In the genomic region with DNA sequence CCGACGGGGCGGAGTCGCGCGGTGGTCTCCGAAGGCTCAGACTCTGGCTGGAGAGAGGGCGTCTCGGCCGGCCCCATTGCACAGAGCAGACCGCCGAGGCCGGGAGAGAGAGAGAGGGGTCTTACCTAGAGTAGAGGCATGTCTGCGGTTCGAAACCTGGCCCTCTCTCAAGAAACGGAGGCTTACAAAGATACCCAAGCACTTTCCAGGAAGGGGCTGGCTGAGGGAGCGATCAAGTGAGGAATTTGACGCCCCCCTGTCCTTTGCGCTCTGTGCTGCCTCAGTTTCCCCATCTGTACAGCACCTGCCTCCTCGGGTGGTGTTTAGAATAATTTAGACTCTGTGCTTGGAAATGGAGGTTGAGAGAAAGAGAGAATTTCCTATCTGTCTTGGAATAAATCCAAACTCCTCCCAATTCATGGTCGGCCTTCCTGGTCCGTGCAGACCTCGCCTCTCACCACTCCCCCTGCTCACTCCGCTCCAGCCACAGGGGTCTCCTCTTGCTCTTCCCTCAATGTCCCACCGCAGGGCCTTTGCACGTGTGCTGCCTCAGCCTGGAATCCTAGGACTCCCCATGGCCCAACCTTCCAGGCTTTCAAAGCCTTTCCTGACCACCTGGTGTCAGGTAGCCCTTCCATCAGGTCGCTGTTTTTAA, we compare ENCODE assay signal across 1 cellular context.
TF ChIP-seq lines count a peak whose summit lies in the region.

No MANE protein-coding gene starts in this region.

TF ChIP-seq in K562, 482 proteins besides CTCF, POLR2A, EP300 and RAD21 (continued from another document and continues in another):
- TF ChIP-seq, protein P1, sequence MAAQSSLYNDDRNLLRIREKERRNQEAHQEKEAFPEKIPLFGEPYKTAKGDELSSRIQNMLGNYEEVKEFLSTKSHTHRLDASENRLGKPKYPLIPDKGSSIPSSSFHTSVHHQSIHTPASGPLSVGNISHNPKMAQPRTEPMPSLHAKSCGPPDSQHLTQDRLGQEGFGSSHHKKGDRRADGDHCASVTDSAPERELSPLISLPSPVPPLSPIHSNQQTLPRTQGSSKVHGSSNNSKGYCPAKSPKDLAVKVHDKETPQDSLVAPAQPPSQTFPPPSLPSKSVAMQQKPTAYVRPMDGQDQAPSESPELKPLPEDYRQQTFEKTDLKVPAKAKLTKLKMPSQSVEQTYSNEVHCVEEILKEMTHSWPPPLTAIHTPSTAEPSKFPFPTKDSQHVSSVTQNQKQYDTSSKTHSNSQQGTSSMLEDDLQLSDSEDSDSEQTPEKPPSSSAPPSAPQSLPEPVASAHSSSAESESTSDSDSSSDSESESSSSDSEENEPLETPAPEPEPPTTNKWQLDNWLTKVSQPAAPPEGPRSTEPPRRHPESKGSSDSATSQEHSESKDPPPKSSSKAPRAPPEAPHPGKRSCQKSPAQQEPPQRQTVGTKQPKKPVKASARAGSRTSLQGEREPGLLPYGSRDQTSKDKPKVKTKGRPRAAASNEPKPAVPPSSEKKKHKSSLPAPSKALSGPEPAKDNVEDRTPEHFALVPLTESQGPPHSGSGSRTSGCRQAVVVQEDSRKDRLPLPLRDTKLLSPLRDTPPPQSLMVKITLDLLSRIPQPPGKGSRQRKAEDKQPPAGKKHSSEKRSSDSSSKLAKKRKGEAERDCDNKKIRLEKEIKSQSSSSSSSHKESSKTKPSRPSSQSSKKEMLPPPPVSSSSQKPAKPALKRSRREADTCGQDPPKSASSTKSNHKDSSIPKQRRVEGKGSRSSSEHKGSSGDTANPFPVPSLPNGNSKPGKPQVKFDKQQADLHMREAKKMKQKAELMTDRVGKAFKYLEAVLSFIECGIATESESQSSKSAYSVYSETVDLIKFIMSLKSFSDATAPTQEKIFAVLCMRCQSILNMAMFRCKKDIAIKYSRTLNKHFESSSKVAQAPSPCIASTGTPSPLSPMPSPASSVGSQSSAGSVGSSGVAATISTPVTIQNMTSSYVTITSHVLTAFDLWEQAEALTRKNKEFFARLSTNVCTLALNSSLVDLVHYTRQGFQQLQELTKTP (IDR thresholded peaks at IDR 0.05; ENCODE audit: low read depth in 1 of 2, partially characterized antibody in 2 of 2), result no peak
- TF ChIP-seq ZHX1 (conservative IDR thresholded peaks at IDR 0.05; ENCODE audit: low read length) (no peak), GATAD2B (IDR thresholded peaks at IDR 0.05; ENCODE audit: borderline replicate concordance) (no peak), POLR2AphosphoS5 (IDR thresholded peaks at IDR 0.05; ENCODE audit: control insufficient read depth, insufficient read depth, low read depth, low read length) (0 out of 2 replicates have a peak, but pooled peaks have one; percentile 22), ZKSCAN8 (CRISPR knock-in tag; IDR thresholded peaks at IDR 0.05) (no peak), HEY1 (CRISPR knock-in tag; IDR thresholded peaks at IDR 0.05; ENCODE audit: borderline replicate concordance) (no peak), KLF16 (IDR thresholded peaks at IDR 0.05) (no peak), ZC3H11A (IDR thresholded peaks at IDR 0.05; ENCODE audit: low read depth, low read length) (no peak), GTF2E2 (tag; IDR thresholded peaks at IDR 0.05) (no peak), RHOXF2B (CRISPR knock-in tag; conservative IDR thresholded peaks at IDR 0.05) (no peak), ETS2 (tag; IDR thresholded peaks at IDR 0.05; ENCODE audit: borderline replicate concordance, poor library complexity, severe bottlenecking) (no peak), BRD4 (IDR thresholded peaks at IDR 0.05) (no peak), MTA2 (IDR thresholded peaks at IDR 0.05; ENCODE audit: low read depth) (no peak), SAFB (IDR thresholded peaks at IDR 0.05; ENCODE audit: borderline replicate concordance, low read depth, low read length) (no peak), TCF7 (IDR thresholded peaks at IDR 0.05; ENCODE audit: borderline replicate concordance) (no peak), RBM15 (IDR thresholded peaks at IDR 0.05; ENCODE audit: insufficient read depth, low read length) (no peak), ZFPM2 (CRISPR knock-in tag; IDR thresholded peaks at IDR 0.05) (no peak), RBM14 (IDR thresholded peaks at IDR 0.05; ENCODE audit: borderline replicate concordance, insufficient read depth, low read depth, low read length) (no peak), ZNF212 (CRISPR knock-in tag; IDR thresholded peaks at IDR 0.05) (peak; percentile 17; the same call in 1 of the 2 replicates), TAF1 (IDR thresholded peaks at IDR 0.05; ENCODE audit: control insufficient read depth, extremely low read depth, insufficient read depth, low read length, severe bottlenecking) (no peak), TEAD1 (CRISPR knock-in tag; IDR thresholded peaks at IDR 0.05) (peak in 1 of 2 experiments; percentile 66; a peak in 2 of 4 replicates), RBM22 (IDR thresholded peaks at IDR 0.05; ENCODE audit: low read depth, low read length, poor library complexity, severe bottlenecking) (no peak), DNMT1 (IDR thresholded peaks at IDR 0.05) (no peak), RFX7 (CRISPR knock-in tag; IDR thresholded peaks at IDR 0.05) (no peak), ZFP91 (CRISPR knock-in tag; IDR thresholded peaks at IDR 0.05) (no peak), KAT8 (IDR thresholded peaks at IDR 0.05; ENCODE audit: low read depth) (no peak), TCF7L2 (IDR thresholded peaks at IDR 0.05; ENCODE audit: low read depth, low read length) (no peak), ZNF253 (CRISPR knock-in tag; conservative IDR thresholded peaks at IDR 0.05) (no peak), SMAD3 (CRISPR knock-in tag; conservative IDR thresholded peaks at IDR 0.05) (no peak), ZNF121 (CRISPR knock-in tag; conservative IDR thresholded peaks at IDR 0.05) (no peak), SMARCA4 (IDR thresholded peaks at IDR 0.05) (0 out of 2 replicates have a peak, but pooled peaks have one; percentile 44), JUND (IDR thresholded peaks at IDR 0.05; ENCODE audit: borderline replicate concordance, low read depth, low read length) (no peak), JUND (tag; IDR thresholded peaks at IDR 0.05; ENCODE audit: borderline replicate concordance, low read depth, low read length) (no peak), TCF15 (CRISPR knock-in tag; IDR thresholded peaks at IDR 0.05) (no peak), ZNF445 (CRISPR knock-in tag; IDR thresholded peaks at IDR 0.05; ENCODE audit: low read depth) (no peak)
- TF ChIP-seq, protein P2, sequence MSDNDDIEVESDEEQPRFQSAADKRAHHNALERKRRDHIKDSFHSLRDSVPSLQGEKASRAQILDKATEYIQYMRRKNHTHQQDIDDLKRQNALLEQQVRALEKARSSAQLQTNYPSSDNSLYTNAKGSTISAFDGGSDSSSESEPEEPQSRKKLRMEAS (CRISPR knock-in tag; IDR thresholded peaks at IDR 0.05), result no peak
- TF ChIP-seq, protein P3, sequence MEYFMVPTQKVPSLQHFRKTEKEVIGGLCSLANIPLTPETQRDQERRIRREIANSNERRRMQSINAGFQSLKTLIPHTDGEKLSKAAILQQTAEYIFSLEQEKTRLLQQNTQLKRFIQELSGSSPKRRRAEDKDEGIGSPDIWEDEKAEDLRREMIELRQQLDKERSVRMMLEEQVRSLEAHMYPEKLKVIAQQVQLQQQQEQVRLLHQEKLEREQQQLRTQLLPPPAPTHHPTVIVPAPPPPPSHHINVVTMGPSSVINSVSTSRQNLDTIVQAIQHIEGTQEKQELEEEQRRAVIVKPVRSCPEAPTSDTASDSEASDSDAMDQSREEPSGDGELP (CRISPR knock-in tag; IDR thresholded peaks at IDR 0.05; ENCODE audit: borderline replicate concordance), result no peak; the same call in 1 of the 2 replicates
- TF ChIP-seq, protein P4, sequence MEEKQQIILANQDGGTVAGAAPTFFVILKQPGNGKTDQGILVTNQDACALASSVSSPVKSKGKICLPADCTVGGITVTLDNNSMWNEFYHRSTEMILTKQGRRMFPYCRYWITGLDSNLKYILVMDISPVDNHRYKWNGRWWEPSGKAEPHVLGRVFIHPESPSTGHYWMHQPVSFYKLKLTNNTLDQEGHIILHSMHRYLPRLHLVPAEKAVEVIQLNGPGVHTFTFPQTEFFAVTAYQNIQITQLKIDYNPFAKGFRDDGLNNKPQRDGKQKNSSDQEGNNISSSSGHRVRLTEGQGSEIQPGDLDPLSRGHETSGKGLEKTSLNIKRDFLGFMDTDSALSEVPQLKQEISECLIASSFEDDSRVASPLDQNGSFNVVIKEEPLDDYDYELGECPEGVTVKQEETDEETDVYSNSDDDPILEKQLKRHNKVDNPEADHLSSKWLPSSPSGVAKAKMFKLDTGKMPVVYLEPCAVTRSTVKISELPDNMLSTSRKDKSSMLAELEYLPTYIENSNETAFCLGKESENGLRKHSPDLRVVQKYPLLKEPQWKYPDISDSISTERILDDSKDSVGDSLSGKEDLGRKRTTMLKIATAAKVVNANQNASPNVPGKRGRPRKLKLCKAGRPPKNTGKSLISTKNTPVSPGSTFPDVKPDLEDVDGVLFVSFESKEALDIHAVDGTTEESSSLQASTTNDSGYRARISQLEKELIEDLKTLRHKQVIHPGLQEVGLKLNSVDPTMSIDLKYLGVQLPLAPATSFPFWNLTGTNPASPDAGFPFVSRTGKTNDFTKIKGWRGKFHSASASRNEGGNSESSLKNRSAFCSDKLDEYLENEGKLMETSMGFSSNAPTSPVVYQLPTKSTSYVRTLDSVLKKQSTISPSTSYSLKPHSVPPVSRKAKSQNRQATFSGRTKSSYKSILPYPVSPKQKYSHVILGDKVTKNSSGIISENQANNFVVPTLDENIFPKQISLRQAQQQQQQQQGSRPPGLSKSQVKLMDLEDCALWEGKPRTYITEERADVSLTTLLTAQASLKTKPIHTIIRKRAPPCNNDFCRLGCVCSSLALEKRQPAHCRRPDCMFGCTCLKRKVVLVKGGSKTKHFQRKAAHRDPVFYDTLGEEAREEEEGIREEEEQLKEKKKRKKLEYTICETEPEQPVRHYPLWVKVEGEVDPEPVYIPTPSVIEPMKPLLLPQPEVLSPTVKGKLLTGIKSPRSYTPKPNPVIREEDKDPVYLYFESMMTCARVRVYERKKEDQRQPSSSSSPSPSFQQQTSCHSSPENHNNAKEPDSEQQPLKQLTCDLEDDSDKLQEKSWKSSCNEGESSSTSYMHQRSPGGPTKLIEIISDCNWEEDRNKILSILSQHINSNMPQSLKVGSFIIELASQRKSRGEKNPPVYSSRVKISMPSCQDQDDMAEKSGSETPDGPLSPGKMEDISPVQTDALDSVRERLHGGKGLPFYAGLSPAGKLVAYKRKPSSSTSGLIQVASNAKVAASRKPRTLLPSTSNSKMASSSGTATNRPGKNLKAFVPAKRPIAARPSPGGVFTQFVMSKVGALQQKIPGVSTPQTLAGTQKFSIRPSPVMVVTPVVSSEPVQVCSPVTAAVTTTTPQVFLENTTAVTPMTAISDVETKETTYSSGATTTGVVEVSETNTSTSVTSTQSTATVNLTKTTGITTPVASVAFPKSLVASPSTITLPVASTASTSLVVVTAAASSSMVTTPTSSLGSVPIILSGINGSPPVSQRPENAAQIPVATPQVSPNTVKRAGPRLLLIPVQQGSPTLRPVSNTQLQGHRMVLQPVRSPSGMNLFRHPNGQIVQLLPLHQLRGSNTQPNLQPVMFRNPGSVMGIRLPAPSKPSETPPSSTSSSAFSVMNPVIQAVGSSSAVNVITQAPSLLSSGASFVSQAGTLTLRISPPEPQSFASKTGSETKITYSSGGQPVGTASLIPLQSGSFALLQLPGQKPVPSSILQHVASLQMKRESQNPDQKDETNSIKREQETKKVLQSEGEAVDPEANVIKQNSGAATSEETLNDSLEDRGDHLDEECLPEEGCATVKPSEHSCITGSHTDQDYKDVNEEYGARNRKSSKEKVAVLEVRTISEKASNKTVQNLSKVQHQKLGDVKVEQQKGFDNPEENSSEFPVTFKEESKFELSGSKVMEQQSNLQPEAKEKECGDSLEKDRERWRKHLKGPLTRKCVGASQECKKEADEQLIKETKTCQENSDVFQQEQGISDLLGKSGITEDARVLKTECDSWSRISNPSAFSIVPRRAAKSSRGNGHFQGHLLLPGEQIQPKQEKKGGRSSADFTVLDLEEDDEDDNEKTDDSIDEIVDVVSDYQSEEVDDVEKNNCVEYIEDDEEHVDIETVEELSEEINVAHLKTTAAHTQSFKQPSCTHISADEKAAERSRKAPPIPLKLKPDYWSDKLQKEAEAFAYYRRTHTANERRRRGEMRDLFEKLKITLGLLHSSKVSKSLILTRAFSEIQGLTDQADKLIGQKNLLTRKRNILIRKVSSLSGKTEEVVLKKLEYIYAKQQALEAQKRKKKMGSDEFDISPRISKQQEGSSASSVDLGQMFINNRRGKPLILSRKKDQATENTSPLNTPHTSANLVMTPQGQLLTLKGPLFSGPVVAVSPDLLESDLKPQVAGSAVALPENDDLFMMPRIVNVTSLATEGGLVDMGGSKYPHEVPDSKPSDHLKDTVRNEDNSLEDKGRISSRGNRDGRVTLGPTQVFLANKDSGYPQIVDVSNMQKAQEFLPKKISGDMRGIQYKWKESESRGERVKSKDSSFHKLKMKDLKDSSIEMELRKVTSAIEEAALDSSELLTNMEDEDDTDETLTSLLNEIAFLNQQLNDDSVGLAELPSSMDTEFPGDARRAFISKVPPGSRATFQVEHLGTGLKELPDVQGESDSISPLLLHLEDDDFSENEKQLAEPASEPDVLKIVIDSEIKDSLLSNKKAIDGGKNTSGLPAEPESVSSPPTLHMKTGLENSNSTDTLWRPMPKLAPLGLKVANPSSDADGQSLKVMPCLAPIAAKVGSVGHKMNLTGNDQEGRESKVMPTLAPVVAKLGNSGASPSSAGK (IDR thresholded peaks at IDR 0.05), result peak; percentile 61
